8 cellular contexts compared by ENCODE assay signal in the genomic region with DNA sequence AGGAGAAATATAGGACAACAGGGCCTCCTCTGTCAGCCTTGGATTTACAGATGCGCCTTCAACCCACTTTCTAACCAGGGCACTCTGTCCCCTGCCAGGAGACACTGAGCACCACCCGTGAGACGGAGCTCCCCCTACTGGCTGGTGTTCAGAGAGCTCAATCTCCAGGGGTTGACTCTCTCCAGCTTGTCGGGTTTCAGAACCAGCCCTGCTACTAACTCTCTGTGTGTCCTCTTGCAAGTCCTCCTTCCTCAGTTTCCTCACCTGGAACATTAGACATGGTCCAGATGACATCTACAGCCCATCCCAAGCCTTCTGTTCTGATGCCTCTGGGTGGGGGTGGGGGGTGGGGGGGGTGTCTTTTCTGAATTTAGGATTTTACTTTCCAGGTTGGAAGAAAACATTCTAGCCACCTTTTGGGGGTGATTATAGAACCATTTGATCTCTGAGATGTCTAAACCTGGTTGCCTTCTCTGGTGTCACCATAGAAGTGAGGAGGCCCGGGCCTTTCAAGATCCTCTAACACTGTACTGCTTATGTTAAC.
DNase-seq lines count a peak whose midpoint lies in the region; ATAC-seq and TF ChIP-seq lines count a peak whose summit lies in the region.

No MANE protein-coding gene starts in this region.

- H2BK12ac ChIP-seq in neuronal stem cell (ENCODE audit: low read length) = no peak overlapping the region

- H2AFZ ChIP-seq in neuronal stem cell (ENCODE audit: low read length) = no peak overlapping the region

- no peak overlapping the region for H3K18ac ChIP-seq in neuronal stem cell (ENCODE audit: low read length)

- H3K4me3 ChIP-seq in GM06990 (replicated peaks; ENCODE audit: low read depth, low read length) = no peak overlapping the region
- no peak overlapping the region for H3K4me3 ChIP-seq in HL-60 (replicated peaks; ENCODE audit: insufficient read depth, low read length)
- H3K4me3 ChIP-seq in Peyer's patch = no peak overlapping the region
- no peak overlapping the region for H3K4me3 ChIP-seq in neuronal stem cell (ENCODE audit: low read length in 2 of 2)

- TF ChIP-seq POLR2A in Peyer's patch (IDR thresholded peaks at IDR 0.05) = no peak

- H3K4me1 ChIP-seq in Peyer's patch (peaks cover 0 to 8% (median 0%) of the 10 kb centered on the region in 4 donors), neuronal stem cell (ENCODE audit: control insufficient read depth in 2 of 2, insufficient read depth in 1 of 2, low read depth in 1 of 2, low read length in 2 of 2) (peaks cover 18 to 33% of the 10 kb centered on the region in 2 donors)

- H3K9ac ChIP-seq in neuronal stem cell (ENCODE audit: low read depth, low read length, poor library complexity) = no peak overlapping the region

- H3K4ac ChIP-seq in neuronal stem cell (ENCODE audit: low read length) = no peak overlapping the region

- peak; percentile 91 for TF ChIP-seq CTCF in GM06990 (IDR thresholded peaks at IDR 0.05; ENCODE audit: insufficient read depth, low read length, poor library complexity, severe bottlenecking)
- peak; percentile 86 for TF ChIP-seq CTCF in HL-60 (IDR thresholded peaks at IDR 0.05; ENCODE audit: insufficient read depth, low read length)
- peak in 5 of 6 experiments; percentile 6 to 77 (median 74) for TF ChIP-seq CTCF in Peyer's patch (IDR thresholded peaks at IDR 0.05)

- no CpG with 5 or more reads among the region's 5 CpGs for WGBS in neuronal stem cell (ENCODE audit: extremely low coverage in 2 of 2, insufficient read length in 2 of 2, insufficient replicate concordance in 1 of 2), 2 donors

- no peak overlapping the region for H2BK15ac ChIP-seq in neuronal stem cell (ENCODE audit: low read length)

- H3K36me3 ChIP-seq in GM06990 (ENCODE audit: control insufficient read depth, insufficient read depth, low read length) (no peaks in the 10 kb centered on the region), Peyer's patch (no peaks in the 10 kb centered on the region), neuronal stem cell (replicated peaks in 1 of 2; ENCODE audit: control insufficient read depth in 2 of 2, insufficient read depth in 2 of 2, low read length in 2 of 2) (no peaks in the 10 kb centered on the region)

- H3K27me3 ChIP-seq in GM06990 (replicated peaks; ENCODE audit: control insufficient read depth, insufficient read depth, low read length) (no peaks in the 10 kb centered on the region), HL-60 (ENCODE audit: insufficient read depth, poor library complexity, severe bottlenecking) (no peaks in the 10 kb centered on the region), Peyer's patch (no peaks in the 10 kb centered on the region), neuronal stem cell (ENCODE audit: control insufficient read depth in 3 of 3, insufficient read depth in 3 of 3, low read depth in 1 of 3, low read length in 3 of 3) (no peaks in the 10 kb centered on the region)

- H3K79me1 ChIP-seq in neuronal stem cell (ENCODE audit: low read depth, low read length) = no peaks in the 10 kb centered on the region

- H4K91ac ChIP-seq in neuronal stem cell (ENCODE audit: low read depth, low read length, poor library complexity) = no peak overlapping the region

- DNase-seq in GM06990 (ENCODE audit: extremely low read depth, insufficient read length) (peak; percentile 30), HL-60 (ENCODE audit: low read depth in 1 of 2, low spot score in 1 of 2) (peak; percentile 41 to 86), Peyer's patch (peak; percentile 49 to 90 (median 81)), activated T-helper 1 cell treated with Interleukin-2 at 50 U/mL for 16 hours (ENCODE audit: low read depth) (peak; percentile 21), fibroblast of the conjunctiva (ENCODE audit: low read depth) (peak; percentile 22), neuronal stem cell (ENCODE audit: low spot score) (no peak), stromal cell of bone marrow (ENCODE audit: low read depth) (peak; percentile 45)

- no peak overlapping the region for H3K4me2 ChIP-seq in neuronal stem cell (ENCODE audit: insufficient read depth, low read length, poor library complexity, severe bottlenecking)

- no peak overlapping the region for H3K23ac ChIP-seq in neuronal stem cell (ENCODE audit: low read depth, low read length, poor library complexity)

- H3K27ac ChIP-seq in HL-60 (replicated peaks) (no peak overlapping the region), Peyer's patch (no peak overlapping the region), neuronal stem cell (replicated peaks; ENCODE audit: low read length) (no peak overlapping the region)

- no peak for ATAC-seq in HG02938 (IDR thresholded peaks at IDR 0.05; ENCODE audit: unreplicated experiment)

- H4K8ac ChIP-seq in neuronal stem cell (ENCODE audit: low read depth, low read length) = no peak overlapping the region

- peak overlapping the region; percentile 23 for H2AK5ac ChIP-seq in neuronal stem cell (ENCODE audit: low read depth, low read length)

- no peak overlapping the region for H3K14ac ChIP-seq in neuronal stem cell (ENCODE audit: low read length)

- no peak overlapping the region for H2BK120ac ChIP-seq in neuronal stem cell (ENCODE audit: low read depth, low read length)

- no peaks in the 10 kb centered on the region for H3K9me3 ChIP-seq in Peyer's patch
- H3K9me3 ChIP-seq in neuronal stem cell (replicated peaks in 1 of 2; ENCODE audit: control insufficient read depth in 2 of 2, insufficient read depth in 1 of 2, low read depth in 1 of 2, low read length in 2 of 2) = peaks cover 3 to 4% of the 10 kb centered on the region in 2 donors

- no peak overlapping the region for H2BK5ac ChIP-seq in neuronal stem cell (ENCODE audit: low read length)
